19 cellular contexts compared by ENCODE assay signal in the genomic region with DNA sequence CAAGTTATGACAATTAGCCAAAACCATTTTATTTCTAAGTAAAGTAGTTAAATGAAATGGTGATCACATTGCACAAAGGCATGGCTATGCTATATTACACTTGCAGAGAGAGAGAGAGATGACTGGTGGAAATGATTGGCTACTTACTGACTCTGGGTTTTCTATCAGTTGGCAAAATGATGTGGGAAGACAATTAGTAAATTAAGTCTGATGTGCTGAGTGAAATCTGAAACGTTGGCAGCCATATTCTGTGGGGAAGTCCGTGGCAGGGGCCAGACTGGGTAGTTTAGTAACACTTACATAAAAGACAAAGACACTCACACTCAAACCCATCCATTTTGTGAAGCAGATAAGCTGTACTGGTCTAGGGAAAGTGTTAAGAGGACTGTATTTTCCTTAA.
"Had no signal": no experiment of that assay in that cellular context is flagged by ENCODE, and none has a peak within 500 bp of the region (broad histone marks: within the 10 kb centered on the region; RNA-seq: fewer than 3 reads in every experiment).

No MANE protein-coding gene starts in this region.

- ATAC-seq: activated CD8-positive, alpha-beta memory T cell treated with anti-CD3 and anti-CD28 coated beads, Interleukin-2, amount 10 ng/mL, durations not matched to agents 7 days and 5 days; foreskin keratinocyte; left colon; right cardiac atrium; SK-N-SH treated with all-trans-retinoic acid at 6 μM for 48 hours had no signal

- DNase-seq: activated CD4-positive, alpha-beta T cell treated with anti-CD3 and anti-CD28 coated beads, Interleukin-2, amount 50 U/mL, for 4 hours; activated CD8-positive, alpha-beta memory T cell treated with anti-CD3 and anti-CD28 coated beads, Interleukin-2, amount 10 ng/mL, durations not matched to agents 7 days and 5 days; activated effector memory CD4-positive, alpha-beta T cell treated with anti-CD3 and anti-CD28 coated beads, Interleukin-2, amount 50 U/mL, for 16 hours; adrenal gland; brain microvascular endothelial cell; caudate nucleus; dermis blood vessel endothelial cell; effector CD8-positive, alpha-beta T cell; foreskin keratinocyte; left colon; nucleus accumbens; right cardiac atrium; stimulated activated naive CD4-positive, alpha-beta T cell; upper lobe of left lung had no signal

- H3K36me3 Mint-ChIP-seq: activated CD8-positive, alpha-beta memory T cell treated with anti-CD3 and anti-CD28 coated beads, Interleukin-2, amount 10 ng/mL, durations not matched to agents 7 days and 5 days; activated naive CD4-positive, alpha-beta T cell treated with anti-CD3 and anti-CD28 coated beads, Interleukin-2, amount 50 U/mL, for 24 hours; memory B cell had no signal

- FAIRE-seq: keratinocyte had no signal

- H3K27ac Mint-ChIP-seq: activated CD8-positive, alpha-beta memory T cell treated with anti-CD3 and anti-CD28 coated beads, Interleukin-2, amount 10 ng/mL, durations not matched to agents 7 days and 5 days; activated naive CD4-positive, alpha-beta T cell treated with anti-CD3 and anti-CD28 coated beads, Interleukin-2, amount 50 U/mL, for 24 hours; memory B cell; nephron had no signal

- H3K27me3 Mint-ChIP-seq: memory B cell had no signal

- H3K9me3 Mint-ChIP-seq: activated naive CD4-positive, alpha-beta T cell treated with anti-CD3 and anti-CD28 coated beads, Interleukin-2, amount 50 U/mL, for 24 hours; memory B cell had no signal

- H3K4me1 Mint-ChIP-seq: activated CD8-positive, alpha-beta memory T cell treated with anti-CD3 and anti-CD28 coated beads, Interleukin-2, amount 10 ng/mL, durations not matched to agents 7 days and 5 days; nephron had no signal

- H3K4me3 Mint-ChIP-seq: activated CD8-positive, alpha-beta memory T cell treated with anti-CD3 and anti-CD28 coated beads, Interleukin-2, amount 10 ng/mL, durations not matched to agents 7 days and 5 days; activated naive CD4-positive, alpha-beta T cell treated with anti-CD3 and anti-CD28 coated beads, Interleukin-2, amount 50 U/mL, for 24 hours; memory B cell; nephron had no signal
